In genomic region chr14:101119830-101120571, GRCh38 we compare ENCODE assay signal across 13 cellular contexts.
DNase-seq lines count a peak whose midpoint lies in the region; ATAC-seq, FAIRE-seq and TF ChIP-seq lines count a peak whose summit lies in the region.
"Had no signal": no experiment of that assay in that cellular context is flagged by ENCODE, and none has a peak within 500 bp of the region (broad histone marks: within the 10 kb centered on the region; RNA-seq: fewer than 3 reads in every experiment).

No MANE protein-coding gene starts in this region.

- no peaks in the 10 kb centered on the region for H3K79me2 ChIP-seq in HepG2 (ENCODE audit: insufficient read depth, low read length)

- no peaks in the 10 kb centered on the region for H3K36me3 Mint-ChIP-seq in neural crest cell (ENCODE audit: low read depth)

- H3K9me3 ChIP-seq in right lobe of liver (no peaks in the 10 kb centered on the region), HepG2 (ENCODE audit: low read length) (no peaks in the 10 kb centered on the region), uterus (no peaks in the 10 kb centered on the region)
- H3K9me3 ChIP-seq: mucosa of descending colon had no signal

- H3K4me3 ChIP-seq in right lobe of liver (peak overlapping the region; percentile 4 to 14 (median 7)), HepG2 (replicated peaks in 1 of 3; ENCODE audit: insufficient read depth in 1 of 3, low read depth in 2 of 3, low read length in 3 of 3) (no peak overlapping the region), fibroblast of mammary gland (ENCODE audit: control insufficient read depth, low read depth, low read length) (no peak overlapping the region), uterus (no peak overlapping the region)
- H3K4me3 ChIP-seq: mucosa of descending colon, PC-9 had no signal

- TF ChIP-seq CTCF in right lobe of liver (IDR thresholded peaks at IDR 0.05) (no peak), HepG2 (CRISPR knock-in tag; IDR thresholded peaks at IDR 0.05) (no peak), fibroblast of mammary gland (conservative IDR thresholded peaks at IDR 0.05; ENCODE audit: control insufficient read depth, insufficient read depth, low read depth, low read length) (no peak), neural crest cell (conservative IDR thresholded peaks at IDR 0.05) (no peak), uterus (IDR thresholded peaks at IDR 0.05) (no peak), D721Med (IDR thresholded peaks at IDR 0.05; ENCODE audit: insufficient read depth, missing control alignments) (no peak)

- FAIRE-seq in HepG2 (lab: Jason Lieb, UNC) (no peak), D721Med (lab: Jason Lieb, UNC) (no peak)

- H4K20me1 ChIP-seq in HepG2 (ENCODE audit: insufficient read depth, low read length) = no peaks in the 10 kb centered on the region

- H2AFZ ChIP-seq in HepG2 (ENCODE audit: low read length) = no peak overlapping the region
- H2AFZ ChIP-seq: PC-9 had no signal

- POLR2A ChIA-PET in HepG2 (lab: Yijun Ruan, JAX) = no interaction called here

- TF ChIP-seq POLR2A in right lobe of liver (IDR thresholded peaks at IDR 0.05) (no peak), HepG2 (IDR thresholded peaks at IDR 0.05; ENCODE audit: insufficient read depth in 1 of 2, low read depth in 2 of 2, low read length in 2 of 2) (no peak), uterus (IDR thresholded peaks at IDR 0.05) (no peak)

- peaks cover 26% of the 10 kb centered on the region for H3K4me1 Mint-ChIP-seq in neural crest cell

- TF ChIP-seq EP300 in HepG2 (IDR thresholded peaks at IDR 0.05; ENCODE audit: low read depth in 2 of 2, low read length in 2 of 2) (no peak), HepG2 (CRISPR knock-in tag; IDR thresholded peaks at IDR 0.05; ENCODE audit: borderline replicate concordance) (no peak)

- ATAC-seq in right lobe of liver (no peak), HepG2 (no peak)

- no peak overlapping the region for H3K4me2 ChIP-seq in HepG2 (ENCODE audit: low read depth, low read length)
- H3K4me2 ChIP-seq: PC-9 had no signal

- 30% methylated on average over 11 of the region's 20 CpGs for WGBS in right lobe of liver (ENCODE audit: insufficient coverage, low coverage, low lambda C conversion rate, missing lambda C conversion rate)
- 19% methylated on average over 17 of the region's 20 CpGs for WGBS in HepG2 (ENCODE audit: low lambda C conversion rate)

- H3K36me3 ChIP-seq in right lobe of liver (no peaks in the 10 kb centered on the region), HepG2 (replicated peaks in 1 of 2; ENCODE audit: control insufficient read depth in 1 of 2, insufficient read depth in 2 of 2, low read length in 2 of 2) (no peaks in the 10 kb centered on the region), uterus (no peaks in the 10 kb centered on the region)

- no peaks in the 10 kb centered on the region for H3K4me1 ChIP-seq in right lobe of liver
- H3K4me1 ChIP-seq in HepG2 (ENCODE audit: insufficient read depth, low read length) = no peaks in the 10 kb centered on the region
- peaks cover 3 to 7% of the 10 kb centered on the region in 2 donors for H3K4me1 ChIP-seq in uterus

- H3K27me3 ChIP-seq in right lobe of liver (no peaks in the 10 kb centered on the region), HepG2 (ENCODE audit: control insufficient read depth in 1 of 2, insufficient read depth in 2 of 2, low read length in 2 of 2) (peaks cover 11 to 61% of the 10 kb centered on the region in 2 experiments), uterus (no peaks in the 10 kb centered on the region)

- H3K9ac ChIP-seq in HepG2 (ENCODE audit: insufficient read depth, low read depth, low read length) = no peak overlapping the region

- no peak overlapping the region for H3K4me3 Mint-ChIP-seq in neural crest cell

- DNase-seq in right lobe of liver = peak in 2 of 3 donors; percentile 17 to 38
- no peak for DNase-seq in HepG2 (ENCODE audit: low spot score)
- peak; percentile 33 for DNase-seq in fibroblast of mammary gland (ENCODE audit: low read depth)
- no peak for DNase-seq in neural crest cell (ENCODE audit: low read depth, low spot score)
- DNase-seq in uterus = peak; percentile 14 to 16
- DNase-seq in D721Med (ENCODE audit: insufficient read length, low spot score) = no peak
- no peak for DNase-seq in HCEC 1CT
- DNase-seq in AG08395 (ENCODE audit: low spot score) = no peak
- DNase-seq: activated CD4-positive, CD25-positive, alpha-beta regulatory T cell; NCI-H1048; PC-9; stimulated activated CD4-positive, alpha-beta T cell treated with anti-CD3 and anti-CD28 coated beads, Interleukin-2, amount 100 ng/mL, for 48 hours had no signal

- no peak overlapping the region for H3K27ac ChIP-seq in right lobe of liver
- H3K27ac ChIP-seq in HepG2 (ENCODE audit: extremely low read length, insufficient read depth, low read length) = no peak overlapping the region
- H3K27ac ChIP-seq in uterus = peak overlapping the region; percentile 14 to 60
- H3K27ac ChIP-seq: PC-9 had no signal

- intact Hi-C loops in right lobe of liver (cut with DNase I) (no loop called here), HepG2 (cut with micrococcal nuclease; ENCODE audit: unreplicated experiment) (no loop called here), uterus (cut with DNase I; ENCODE audit: low total_unique reads) (no loop called here)

- CTCF ChIA-PET in HepG2 (lab: Yijun Ruan, JAX; ENCODE audit: low intra/inter-chr PET ratio, low total read pairs) = no interaction called here

- TF ChIP-seq RAD21 in HepG2 (CRISPR knock-in tag; IDR thresholded peaks at IDR 0.05) = no peak

- no TSS peak for BruUV-seq in HepG2 (replicated peaks; lab: Mats Ljungman, UMichigan)

- H3K27me3 Mint-ChIP-seq in neural crest cell (ENCODE audit: low read depth) = no peaks in the 10 kb centered on the region

- H3K9me3 Mint-ChIP-seq in neural crest cell = peaks cover 5% of the 10 kb centered on the region

- peak overlapping the region; percentile 52 for H3K27ac Mint-ChIP-seq in neural crest cell (ENCODE audit: unreplicated experiment)

- in situ Hi-C loops in HepG2 (cut with HindIII; ENCODE audit: extremely low pct_ligation_motif_present, low pct_unique_long_range_greater_than_20kb) = no loop called here

TF ChIP-seq in HepG2, 621 proteins besides CTCF, POLR2A, EP300 and RAD21:
- no peak for TF ChIP-seq SIN3B (IDR thresholded peaks at IDR 0.05; ENCODE audit: low read length)
- no peak for TF ChIP-seq ZNF543 (CRISPR knock-in tag; IDR thresholded peaks at IDR 0.05)
- TF ChIP-seq MATR3 (CRISPR knock-in tag; IDR thresholded peaks at IDR 0.05) = no peak
- no peak for TF ChIP-seq GPN1 (CRISPR knock-in tag; IDR thresholded peaks at IDR 0.05; ENCODE audit: borderline replicate concordance)
- TF ChIP-seq ZMYM4 (CRISPR knock-in tag; IDR thresholded peaks at IDR 0.05) = no peak
- TF ChIP-seq RNF2 (conservative IDR thresholded peaks at IDR 0.05; ENCODE audit: low read depth) = no peak
- TF ChIP-seq ZBTB20 (CRISPR knock-in tag; IDR thresholded peaks at IDR 0.05; ENCODE audit: borderline replicate concordance, low read depth) = no peak
- no peak for TF ChIP-seq ZNF441 (CRISPR knock-in tag; IDR thresholded peaks at IDR 0.05; ENCODE audit: borderline replicate concordance)
- TF ChIP-seq TBP (CRISPR knock-in tag; IDR thresholded peaks at IDR 0.05) = no peak
- no peak for TF ChIP-seq ZNF383 (CRISPR knock-in tag; IDR thresholded peaks at IDR 0.05; ENCODE audit: borderline replicate concordance)
- no peak for TF ChIP-seq MXI1 (IDR thresholded peaks at IDR 0.05; ENCODE audit: borderline replicate concordance, low read depth, low read length)
- TF ChIP-seq, protein P1, sequence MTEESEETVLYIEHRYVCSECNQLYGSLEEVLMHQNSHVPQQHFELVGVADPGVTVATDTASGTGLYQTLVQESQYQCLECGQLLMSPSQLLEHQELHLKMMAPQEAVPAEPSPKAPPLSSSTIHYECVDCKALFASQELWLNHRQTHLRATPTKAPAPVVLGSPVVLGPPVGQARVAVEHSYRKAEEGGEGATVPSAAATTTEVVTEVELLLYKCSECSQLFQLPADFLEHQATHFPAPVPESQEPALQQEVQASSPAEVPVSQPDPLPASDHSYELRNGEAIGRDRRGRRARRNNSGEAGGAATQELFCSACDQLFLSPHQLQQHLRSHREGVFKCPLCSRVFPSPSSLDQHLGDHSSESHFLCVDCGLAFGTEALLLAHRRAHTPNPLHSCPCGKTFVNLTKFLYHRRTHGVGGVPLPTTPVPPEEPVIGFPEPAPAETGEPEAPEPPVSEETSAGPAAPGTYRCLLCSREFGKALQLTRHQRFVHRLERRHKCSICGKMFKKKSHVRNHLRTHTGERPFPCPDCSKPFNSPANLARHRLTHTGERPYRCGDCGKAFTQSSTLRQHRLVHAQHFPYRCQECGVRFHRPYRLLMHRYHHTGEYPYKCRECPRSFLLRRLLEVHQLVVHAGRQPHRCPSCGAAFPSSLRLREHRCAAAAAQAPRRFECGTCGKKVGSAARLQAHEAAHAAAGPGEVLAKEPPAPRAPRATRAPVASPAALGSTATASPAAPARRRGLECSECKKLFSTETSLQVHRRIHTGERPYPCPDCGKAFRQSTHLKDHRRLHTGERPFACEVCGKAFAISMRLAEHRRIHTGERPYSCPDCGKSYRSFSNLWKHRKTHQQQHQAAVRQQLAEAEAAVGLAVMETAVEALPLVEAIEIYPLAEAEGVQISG (CRISPR knock-in tag; IDR thresholded peaks at IDR 0.05) = no peak
- TF ChIP-seq ZFP36 (IDR thresholded peaks at IDR 0.05; ENCODE audit: borderline replicate concordance, low read depth, low read length, partially characterized antibody) = no peak
- TF ChIP-seq, protein P2, sequence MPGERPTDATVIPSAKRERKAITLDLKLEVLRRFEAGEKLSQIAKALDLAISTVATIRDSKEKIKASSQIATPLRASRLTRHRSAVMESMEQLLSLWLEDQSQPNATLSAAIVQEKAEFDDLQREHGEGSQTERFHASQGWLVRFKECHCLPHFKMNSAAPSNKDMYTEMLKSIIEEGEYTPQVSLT (CRISPR knock-in tag; IDR thresholded peaks at IDR 0.05; ENCODE audit: borderline replicate concordance, low read depth) = no peak
- TF ChIP-seq PCBP2 (optimal IDR thresholded peaks at IDR 0.05; ENCODE audit: low read depth, low read length, poor library complexity, severe bottlenecking) = no peak
- no peak for TF ChIP-seq ZNF879 (CRISPR knock-in tag; IDR thresholded peaks at IDR 0.05)

Comparison
In these comparisons a context has a peak if more than half of its experiments do, and no peak if none do; other contexts are left out.
1. DNase-seq: peak in right lobe of liver (2 of 3), fibroblast of mammary gland (single experiment) and uterus (2 of 2); none in HepG2 (single experiment), neural crest cell (single experiment), D721Med (single experiment), HCEC 1CT (single experiment) and AG08395 (single experiment).
2. H3K4me3 ChIP-seq: peak in right lobe of liver (3 of 3); none in HepG2 (0 of 3), fibroblast of mammary gland (single experiment) and uterus (0 of 2).
3. H3K27ac ChIP-seq: peak in uterus (2 of 2); none in right lobe of liver (0 of 3) and HepG2 (single experiment).